In genomic region chr6:42171813-42172595, GRCh38 we compare ENCODE assay signal across 1 cellular context.
A peak's percentile ranks its signal among the peaks of the same experiment; 100 is the strongest.
TF ChIP-seq lines count a peak whose summit lies in the region.

No MANE protein-coding gene starts in this region.

TF ChIP-seq in HepG2, 621 proteins besides CTCF, POLR2A, EP300 and RAD21:
- TF ChIP-seq ZNF768 (CRISPR knock-in tag; IDR thresholded peaks at IDR 0.05): peak; percentile 88
- no peak for TF ChIP-seq ZHX1 (CRISPR knock-in tag; IDR thresholded peaks at IDR 0.05; ENCODE audit: low read depth)
